1 cellular context compared by ENCODE assay signal in genomic region chr2:188032786-188033185, GRCh38.
TF ChIP-seq lines count a peak whose summit lies in the region.

No MANE protein-coding gene starts in this region.

TF ChIP-seq in WTC11, 78 proteins besides CTCF, POLR2A, EP300 and RAD21 (continued from another document):
- no peak for TF ChIP-seq AFF4 (CRISPR knock-in tag; IDR thresholded peaks at IDR 0.05; ENCODE audit: borderline replicate concordance)
- no peak for TF ChIP-seq MYBL2 (CRISPR knock-in tag; IDR thresholded peaks at IDR 0.05)
- 0 out of 2 replicates have a peak, but pooled peaks have one; percentile 34 for TF ChIP-seq MXD4 (CRISPR knock-in tag; IDR thresholded peaks at IDR 0.05; ENCODE audit: borderline replicate concordance)
- TF ChIP-seq, protein P1, sequence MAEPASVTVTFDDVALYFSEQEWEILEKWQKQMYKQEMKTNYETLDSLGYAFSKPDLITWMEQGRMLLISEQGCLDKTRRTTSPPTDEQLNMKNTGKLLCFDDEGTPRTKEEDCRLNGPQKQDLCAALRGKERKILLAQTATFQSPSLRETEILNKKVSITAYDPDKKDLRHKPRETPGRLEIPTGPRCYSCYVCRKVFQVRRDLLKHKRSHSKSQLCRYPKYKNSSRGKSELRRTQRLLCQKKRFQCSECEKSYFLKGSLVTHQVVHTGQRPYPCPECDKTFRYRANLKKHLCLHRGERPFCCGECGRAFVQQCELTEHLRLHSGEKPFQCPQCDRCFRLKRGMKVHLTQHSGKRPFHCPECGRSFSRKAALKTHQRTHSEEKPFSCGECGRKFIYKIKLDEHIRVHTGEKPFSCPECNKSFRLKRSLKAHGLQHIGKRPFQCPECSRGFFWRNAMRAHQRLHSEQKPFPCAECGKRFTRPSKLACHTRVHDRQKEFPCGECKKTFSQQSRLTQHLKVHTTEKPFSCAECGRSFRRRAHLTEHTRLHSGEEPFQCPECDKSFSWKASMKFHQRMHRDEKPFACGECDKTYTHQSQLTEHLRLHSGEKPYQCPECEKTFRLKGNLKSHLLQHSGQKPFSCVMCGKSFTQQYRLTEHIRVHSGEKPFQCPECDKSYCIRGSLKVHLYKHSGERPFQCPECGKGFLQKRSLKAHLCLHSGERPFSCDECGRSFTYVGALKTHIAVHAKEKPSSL (CRISPR knock-in tag; conservative IDR thresholded peaks at IDR 0.05), result 0 out of 2 replicates have a peak, but pooled peaks have one; percentile 35
- no peak for TF ChIP-seq CBFB (CRISPR knock-in tag; IDR thresholded peaks at IDR 0.05; ENCODE audit: low read depth)
- TF ChIP-seq ZNF416 (CRISPR knock-in tag; IDR thresholded peaks at IDR 0.05), result no peak
